1 cellular context compared by ENCODE assay signal in genomic region chr1:93532780-93533378, GRCh38.
TF ChIP-seq lines count a peak whose summit lies in the region.

No MANE protein-coding gene starts in this region.

TF ChIP-seq in GM23338, 12 proteins besides CTCF, POLR2A, EP300 and RAD21 (continued from another document):
- no peak for TF ChIP-seq STAT1 (IDR thresholded peaks at IDR 0.05; ENCODE audit: unreplicated experiment)
- TF ChIP-seq POLR2AphosphoS5 (IDR thresholded peaks at IDR 0.05; ENCODE audit: low read depth) = no peak
